In genomic region chr14:103500148-103500990, GRCh38 we compare ENCODE assay signal across 8 cellular contexts. TPM values are rescaled to one million over a fixed set of nuclear protein-coding genes. Genes with fewer than 3 reads are reported as not detected.
A peak's percentile ranks its signal among the peaks of the same experiment; 100 is the strongest.
DNase-seq lines count a peak whose midpoint lies in the region; ATAC-seq, FAIRE-seq and TF ChIP-seq lines count a peak whose summit lies in the region.

No MANE protein-coding gene starts in this region.

- H4K91ac ChIP-seq in neuronal stem cell (ENCODE audit: low read depth, low read length, poor library complexity): no peak overlapping the region

- no peak overlapping the region for H3K27ac Mint-ChIP-seq in activated T-helper 2 cell treated with anti-CD3 and anti-CD28 coated beads, Interferon-gamma antibody, Interleukin-2, Interleukin-4, amounts not matched to agents 10 μg/mL and 5 μg/mL and 100 μg/mL, durations not matched to agents 14 hours and 24 hours and 36 hours

- no peak for TF ChIP-seq EP300 in stomach (IDR thresholded peaks at IDR 0.05)

- H3K4me1 ChIP-seq in DOHH2 (ENCODE audit: control insufficient read depth, low read length): peaks cover 3% of the 10 kb centered on the region
- peaks cover 0 to 7% of the 10 kb centered on the region in 2 donors for H3K4me1 ChIP-seq in neuronal stem cell (ENCODE audit: control insufficient read depth in 2 of 2, insufficient read depth in 1 of 2, low read depth in 1 of 2, low read length in 2 of 2)
- H3K4me1 ChIP-seq in stomach: peaks cover 0 to 12% (median 6%) of the 10 kb centered on the region in 4 donors

- H3K4me1 Mint-ChIP-seq in activated T-helper 2 cell treated with anti-CD3 and anti-CD28 coated beads, Interferon-gamma antibody, Interleukin-2, Interleukin-4, amounts not matched to agents 10 μg/mL and 5 μg/mL and 100 μg/mL, durations not matched to agents 14 hours and 24 hours and 36 hours (ENCODE audit: low read depth): no peaks in the 10 kb centered on the region

- no peak overlapping the region for H3K4me2 ChIP-seq in DOHH2 (ENCODE audit: low read length)
- no peak overlapping the region for H3K4me2 ChIP-seq in neuronal stem cell (ENCODE audit: insufficient read depth, low read length, poor library complexity, severe bottlenecking)

- H2BK5ac ChIP-seq in neuronal stem cell (ENCODE audit: low read length): no peak overlapping the region

- no peak for ATAC-seq in GM21526 (IDR thresholded peaks at IDR 0.05; ENCODE audit: low FRiP score, unreplicated experiment)

- H4K8ac ChIP-seq in neuronal stem cell (ENCODE audit: low read depth, low read length): no peak overlapping the region

- no peak overlapping the region for H3K18ac ChIP-seq in neuronal stem cell (ENCODE audit: low read length)

- no peaks in the 10 kb centered on the region for H4K20me1 ChIP-seq in DOHH2 (ENCODE audit: control insufficient read depth, insufficient read depth, low read depth, low read length)

- no peak overlapping the region for H2BK15ac ChIP-seq in neuronal stem cell (ENCODE audit: low read length)

- peak; percentile 70 for DNase-seq in LHCN-M2 (ENCODE audit: low read depth)
- DNase-seq in RCC 7860 (ENCODE audit: low spot score): peak; percentile 26
- peak; percentile 57 for DNase-seq in activated T-helper 2 cell treated with anti-CD3 and anti-CD28 coated beads, Interferon-gamma antibody, Interleukin-2, Interleukin-4, amounts not matched to agents 10 μg/mL and 5 μg/mL and 100 μg/mL, durations not matched to agents 14 hours and 24 hours and 36 hours (ENCODE audit: low spot score)
- DNase-seq in fibroblast of the conjunctiva (ENCODE audit: low read depth): peak; percentile 81
- peak; percentile 82 for DNase-seq in neuronal stem cell (ENCODE audit: low spot score)
- peak; percentile 94 for DNase-seq in stomach

- H2AFZ ChIP-seq in neuronal stem cell (ENCODE audit: low read length): no peak overlapping the region

- no peak overlapping the region for H3K4ac ChIP-seq in neuronal stem cell (ENCODE audit: low read length)

- no peak overlapping the region for H3K23ac ChIP-seq in neuronal stem cell (ENCODE audit: low read depth, low read length, poor library complexity)

- H3F3A ChIP-seq in DOHH2 (ENCODE audit: control insufficient read depth, insufficient read depth): peaks cover 14% of the 10 kb centered on the region

- intact Hi-C loops in activated T-helper 2 cell treated with anti-CD3 and anti-CD28 coated beads, Interferon-gamma antibody, Interleukin-2, Interleukin-4, amounts not matched to agents 10 μg/mL and 5 μg/mL and 100 μg/mL, durations not matched to agents 14 hours and 24 hours and 36 hours (cut with micrococcal nuclease): loop anchor here (1.0 kb wide), 1 partner anchor 46 kb away; no protein-coding TSS in a partner anchor
- intact Hi-C loops in stomach (cut with DNase I; ENCODE audit: low total_unique reads): no loop called here

- WGBS in neuronal stem cell (ENCODE audit: extremely low coverage in 2 of 2, insufficient read length in 2 of 2, insufficient replicate concordance in 1 of 2), 2 donors: no CpG with 5 or more reads among the region's 17 CpGs
- WGBS in stomach, 5 donors: 37 to 45% (median 41%) methylated on average over 17 of the region's 17 CpGs

- H3K36me3 ChIP-seq in DOHH2 (ENCODE audit: control insufficient read depth, low read length) (peaks cover 70% of the 10 kb centered on the region), neuronal stem cell (replicated peaks in 1 of 2; ENCODE audit: control insufficient read depth in 2 of 2, insufficient read depth in 2 of 2, low read length in 2 of 2) (peaks cover 44 to 93% of the 10 kb centered on the region in 2 donors), stomach (peaks cover 38 to 98% (median 92%) of the 10 kb centered on the region in 4 donors)

- peak; percentile 98 for TF ChIP-seq CTCF in DOHH2 (IDR thresholded peaks at IDR 0.05; ENCODE audit: low read depth, low read length, poor library complexity, severe bottlenecking)
- peak in 5 of 7 experiments; percentile 68 to 94 (median 85) for TF ChIP-seq CTCF in stomach (IDR thresholded peaks at IDR 0.05)

- peaks cover 60% of the 10 kb centered on the region for H3K36me3 Mint-ChIP-seq in activated T-helper 2 cell treated with anti-CD3 and anti-CD28 coated beads, Interferon-gamma antibody, Interleukin-2, Interleukin-4, amounts not matched to agents 10 μg/mL and 5 μg/mL and 100 μg/mL, durations not matched to agents 14 hours and 24 hours and 36 hours (ENCODE audit: low read depth)

- H3K27ac ChIP-seq in DOHH2 (ENCODE audit: low read depth, low read length): no peak overlapping the region
- no peak overlapping the region for H3K27ac ChIP-seq in neuronal stem cell (replicated peaks; ENCODE audit: low read length)
- H3K27ac ChIP-seq in stomach: peak overlapping the region in 3 of 5 donors; percentile 16 to 59 (median 27)

- no peak overlapping the region for H2AK5ac ChIP-seq in neuronal stem cell (ENCODE audit: low read depth, low read length)

- no peak overlapping the region for H3K4me3 Mint-ChIP-seq in activated T-helper 2 cell treated with anti-CD3 and anti-CD28 coated beads, Interferon-gamma antibody, Interleukin-2, Interleukin-4, amounts not matched to agents 10 μg/mL and 5 μg/mL and 100 μg/mL, durations not matched to agents 14 hours and 24 hours and 36 hours (ENCODE audit: low read depth)

- H3K27me3 ChIP-seq in DOHH2 (ENCODE audit: control insufficient read depth, low read length) (no peaks in the 10 kb centered on the region), neuronal stem cell (ENCODE audit: control insufficient read depth in 3 of 3, insufficient read depth in 3 of 3, low read depth in 1 of 3, low read length in 3 of 3) (peaks cover 0 to 2% (median 0%) of the 10 kb centered on the region in 3 experiments), stomach (no peaks in the 10 kb centered on the region)

- no peaks in the 10 kb centered on the region for H3K9me3 Mint-ChIP-seq in activated T-helper 2 cell treated with anti-CD3 and anti-CD28 coated beads, Interferon-gamma antibody, Interleukin-2, Interleukin-4, amounts not matched to agents 10 μg/mL and 5 μg/mL and 100 μg/mL, durations not matched to agents 14 hours and 24 hours and 36 hours

- H3K79me1 ChIP-seq in neuronal stem cell (ENCODE audit: low read depth, low read length): peaks cover 5% of the 10 kb centered on the region

- H3K9me3 ChIP-seq in DOHH2 (ENCODE audit: control insufficient read depth, insufficient read depth, low read length) (no peaks in the 10 kb centered on the region), neuronal stem cell (replicated peaks in 1 of 2; ENCODE audit: control insufficient read depth in 2 of 2, insufficient read depth in 1 of 2, low read depth in 1 of 2, low read length in 2 of 2) (no peaks in the 10 kb centered on the region), stomach (no peaks in the 10 kb centered on the region)

- peaks cover 4% of the 10 kb centered on the region; the same call in 1 of the 2 replicates for H3K79me2 ChIP-seq in DOHH2 (ENCODE audit: control insufficient read depth, low read length)

- no peak for FAIRE-seq in RCC 7860 (lab: Jason Lieb, UNC)

- H3K14ac ChIP-seq in neuronal stem cell (ENCODE audit: low read length): no peak overlapping the region

- H2BK12ac ChIP-seq in neuronal stem cell (ENCODE audit: low read length): no peak overlapping the region

- no peak for TF ChIP-seq POLR2A in stomach (IDR thresholded peaks at IDR 0.05)

- no peaks in the 10 kb centered on the region for H3K27me3 Mint-ChIP-seq in activated T-helper 2 cell treated with anti-CD3 and anti-CD28 coated beads, Interferon-gamma antibody, Interleukin-2, Interleukin-4, amounts not matched to agents 10 μg/mL and 5 μg/mL and 100 μg/mL, durations not matched to agents 14 hours and 24 hours and 36 hours (ENCODE audit: low read depth)

- no peak overlapping the region for H3K9ac ChIP-seq in neuronal stem cell (ENCODE audit: low read depth, low read length, poor library complexity)

- H3K4me3 ChIP-seq in DOHH2 (ENCODE audit: low read length): no peak overlapping the region
- H3K4me3 ChIP-seq in neuronal stem cell (ENCODE audit: low read length in 2 of 2): no peak overlapping the region
- no peak overlapping the region for H3K4me3 ChIP-seq in stomach

- no peaks in the 10 kb centered on the region for H3K9me2 ChIP-seq in DOHH2 (replicated peaks; ENCODE audit: control insufficient read depth, low read length)

- H2BK120ac ChIP-seq in neuronal stem cell (ENCODE audit: low read depth, low read length): no peak overlapping the region

RNA-seq across cellular contexts. Expression of gene CKB, which starts 22.3 kb away (rescaled TPM):
- total RNA-seq in LHCN-M2 (2014; rRNA removed) (17.7 and 46.7 TPM in 2 replicates), stomach (1,000 to 10,000 TPM in 1 of 5 donors, 100 to 1,000 TPM in 4; 216 to 1,146 (median 643) TPM)
- polyA plus RNA-seq in LHCN-M2 (2012): 113 TPM
- total RNA-seq in activated T-helper 2 cell treated with anti-CD3 and anti-CD28 coated beads, Interferon-gamma antibody, Interleukin-2, Interleukin-4, amounts not matched to agents 10 μg/mL and 5 μg/mL and 100 μg/mL, durations not matched to agents 14 hours and 24 hours and 36 hours: 14.0 and 15.3 TPM in 2 replicates
- 418 TPM for polyA plus RNA-seq in neuronal stem cell (2013, experiment 1 of 2)
- polyA plus RNA-seq in neuronal stem cell (2013, experiment 2 of 2): 412 TPM
- polyA plus RNA-seq in stomach: 1,000 to 10,000 TPM in 1 of 3 donors, 100 to 1,000 TPM in 2; 778 to 1,091 (median 976) TPM

RNA-seq across cellular contexts. Expression of gene TRMT61A, which starts 28.6 kb away (rescaled TPM):
- 20.3 and 21.6 TPM in 2 replicates for total RNA-seq in LHCN-M2 (2014; rRNA removed)
- polyA plus RNA-seq in LHCN-M2 (2012): 13.0 TPM
- total RNA-seq in activated T-helper 2 cell treated with anti-CD3 and anti-CD28 coated beads, Interferon-gamma antibody, Interleukin-2, Interleukin-4, amounts not matched to agents 10 μg/mL and 5 μg/mL and 100 μg/mL, durations not matched to agents 14 hours and 24 hours and 36 hours: 13.7 and 15.0 TPM in 2 replicates
- polyA plus RNA-seq in neuronal stem cell (2013, experiment 1 of 2): 2.1 TPM
- 2.2 TPM for polyA plus RNA-seq in neuronal stem cell (2013, experiment 2 of 2)
- 10 to 100 TPM in 4 of 5 donors, 1 to 10 TPM in 1; 5.5 to 39.7 (median 18.5) TPM for total RNA-seq in stomach
- 10 to 100 TPM in 2 of 3 donors, 1 to 10 TPM in 1; 9.0 to 16.9 (median 14.8) TPM for polyA plus RNA-seq in stomach

Comparison
In these comparisons a context has a peak if more than half of its experiments do, and no peak if none do; other contexts are left out.
1. H3K27ac ChIP-seq: peak in stomach (3 of 5); none in DOHH2 (single experiment) and neuronal stem cell (single experiment).
2. DNase-seq: peak in every context shown above with its lines; median percentile 94 in stomach; 82 in neuronal stem cell; 81 in fibroblast of the conjunctiva; 70 in LHCN-M2; 57 in activated T-helper 2 cell treated with anti-CD3 and anti-CD28 coated beads, Interferon-gamma antibody, Interleukin-2, Interleukin-4, amounts not matched to agents 10 μg/mL and 5 μg/mL and 100 μg/mL, durations not matched to agents 14 hours and 24 hours and 36 hours; 26 in RCC 7860.